In genomic region chr20:4740774-4741431, GRCh38 we compare ENCODE assay signal across 8 cellular contexts. TPM values are rescaled to one million over a fixed set of nuclear protein-coding genes. Genes with fewer than 3 reads are reported as not detected.
DNase-seq lines count a peak whose midpoint lies in the region; ATAC-seq and TF ChIP-seq lines count a peak whose summit lies in the region.

No MANE protein-coding gene starts in this region.

- no peaks in the 10 kb centered on the region for H3K36me3 Mint-ChIP-seq in WTC11
- H3K36me3 Mint-ChIP-seq in memory B cell = no peaks in the 10 kb centered on the region

- H3K36me3 ChIP-seq in KMS-11 (ENCODE audit: insufficient read depth) (no peaks in the 10 kb centered on the region), mammary epithelial cell (ENCODE audit: insufficient read depth, low read length) (no peaks in the 10 kb centered on the region)

- no peak overlapping the region for H3K4me2 ChIP-seq in KMS-11
- no peak overlapping the region for H3K4me2 ChIP-seq in mammary epithelial cell (ENCODE audit: insufficient read depth, low read depth, low read length)

- H3K4me3 Mint-ChIP-seq in WTC11 (no peak overlapping the region), memory B cell (no peak overlapping the region)

- CTCF ChIA-PET in WTC11 (lab: Charles Lee) = interaction anchor here (0.5 to 2.0 kb wide), 42 partner anchors 8 to 785 kb away, joined by 3 to 20 read pairs (median 4); no protein-coding TSS in a partner anchor
- CTCF ChIA-PET in mammary epithelial cell (lab: Charles Lee; ENCODE audit: low non-redundant PET) = interaction anchor here (0.6 kb wide), 1 partner anchor 210 kb away, joined by 3 read pairs; no protein-coding TSS in a partner anchor

- 12% methylated on average over 10 of the region's 10 CpGs for WGBS in mammary epithelial cell (ENCODE audit: low coverage, missing lambda C conversion rate)

- intact Hi-C loops in mammary epithelial cell (cut with micrococcal nuclease) = loop anchor here (5.0 kb wide), 1 partner anchor 211 kb away; no protein-coding TSS in a partner anchor

- peak overlapping the region; percentile 18; the same call in 1 of the 2 replicates for H2AFZ ChIP-seq in KMS-11 (ENCODE audit: low read depth)
- H2AFZ ChIP-seq in mammary epithelial cell (ENCODE audit: low read depth, low read length) = no peak overlapping the region

- BruUV-seq in mammary epithelial cell (replicated peaks; lab: Mats Ljungman, UMichigan) = no TSS peak

- in situ Hi-C loops in mammary epithelial cell (cut with MboI; ENCODE audit: low sequenced_read_pairs in 2 of 2) = no loop called here

- H3K27ac Mint-ChIP-seq in WTC11 (no peak overlapping the region), memory B cell (no peak overlapping the region)

- dilution Hi-C loops in mammary epithelial cell (cut with HindIII; ENCODE audit: low sequenced_read_pairs) = no loop called here

- DNase-seq in EL (peak; percentile 36), WTC11 (ENCODE audit: low spot score) (peak; percentile 87), mammary epithelial cell (no peak), memory B cell (ENCODE audit: low spot score in 2 of 2) (peak; percentile 58 to 74)
- DNase-seq in stimulated activated CD8-positive, alpha-beta memory T cell treated with anti-CD3 and anti-CD28 coated beads, Interleukin-7, amount 100 ng/mL, for 4 hours (ENCODE audit: low read depth in 2 of 2) = peak; percentile 40 to 43

- ATAC-seq in WTC11 (peak; percentile 87), memory B cell (ENCODE audit: low read depth) (peak; percentile 68), GM19351 (IDR thresholded peaks at IDR 0.05; ENCODE audit: unreplicated experiment) (no peak), HG03175 (IDR thresholded peaks at IDR 0.05; ENCODE audit: unreplicated experiment) (no peak)

- H3K27me3 ChIP-seq in KMS-11 (ENCODE audit: insufficient read depth, low read depth) (no peaks in the 10 kb centered on the region), mammary epithelial cell (ENCODE audit: insufficient read depth, low read length) (no peaks in the 10 kb centered on the region)

- H3K27me3 Mint-ChIP-seq in WTC11 (ENCODE audit: low read depth) = peaks cover 2% of the 10 kb centered on the region; the same call in 1 of the 2 replicates
- peaks cover 7% of the 10 kb centered on the region for H3K27me3 Mint-ChIP-seq in memory B cell

- H4K20me1 ChIP-seq in KMS-11 (ENCODE audit: insufficient read depth) = no peaks in the 10 kb centered on the region
- no peaks in the 10 kb centered on the region for H4K20me1 ChIP-seq in mammary epithelial cell (ENCODE audit: insufficient read depth, low read length)

- no peak overlapping the region for H3K4me3 ChIP-seq in KMS-11 (IDR thresholded peaks at IDR 0.05; ENCODE audit: insufficient read depth, low read depth, low read length)
- no peak overlapping the region for H3K4me3 ChIP-seq in mammary epithelial cell (replicated peaks in 1 of 3; ENCODE audit: insufficient read depth in 1 of 3, low read depth in 2 of 3, low read length in 3 of 3)

- H3K9me3 Mint-ChIP-seq in WTC11 (no peaks in the 10 kb centered on the region), memory B cell (no peaks in the 10 kb centered on the region)

- peaks cover 3% of the 10 kb centered on the region; the same call in 1 of the 2 replicates for H3K4me1 Mint-ChIP-seq in WTC11
- peaks cover 4% of the 10 kb centered on the region for H3K4me1 Mint-ChIP-seq in memory B cell

- POLR2A ChIA-PET in WTC11 (lab: Charles Lee) = no interaction called here

- no peaks in the 10 kb centered on the region for H3K4me1 ChIP-seq in KMS-11 (ENCODE audit: low read depth, poor library complexity, severe bottlenecking)
- no peaks in the 10 kb centered on the region for H3K4me1 ChIP-seq in mammary epithelial cell (ENCODE audit: insufficient read depth, low read length)

- H3K27ac ChIP-seq in KMS-11 = no peak overlapping the region
- H3K27ac ChIP-seq in mammary epithelial cell (ENCODE audit: insufficient read depth, low read depth, low read length) = no peak overlapping the region

- H3K79me2 ChIP-seq in KMS-11 (ENCODE audit: insufficient read depth, low read depth) (no peaks in the 10 kb centered on the region), mammary epithelial cell (ENCODE audit: insufficient read depth, low read length) (no peaks in the 10 kb centered on the region)

- no peaks in the 10 kb centered on the region for H3K9me3 ChIP-seq in mammary epithelial cell (replicated peaks; ENCODE audit: insufficient read depth, low read length)

- TF ChIP-seq CTCF in KMS-11 (conservative IDR thresholded peaks at IDR 0.05; ENCODE audit: low read depth, low read length) (peak; percentile 86), WTC11 (IDR thresholded peaks at IDR 0.05) (peak; percentile 85), mammary epithelial cell (conservative IDR thresholded peaks at IDR 0.05 in 1 of 2, IDR thresholded peaks at IDR 0.05 in 1 of 2; ENCODE audit: extremely low read depth in 1 of 2, insufficient read depth in 1 of 2, low read depth in 1 of 2, low read length in 2 of 2) (peak; percentile 75)

- H3K9ac ChIP-seq in KMS-11 = no peak overlapping the region
- no peak overlapping the region for H3K9ac ChIP-seq in mammary epithelial cell (ENCODE audit: insufficient read depth, low read length)

TF ChIP-seq in WTC11, 78 proteins besides CTCF, POLR2A, EP300 and RAD21:
- TF ChIP-seq JAZF1 (CRISPR knock-in tag; IDR thresholded peaks at IDR 0.05) (no peak), JUN (CRISPR knock-in tag; IDR thresholded peaks at IDR 0.05) (no peak), FOXP1 (CRISPR knock-in tag; IDR thresholded peaks at IDR 0.05; ENCODE audit: borderline replicate concordance) (no peak), TEAD4 (CRISPR knock-in tag; IDR thresholded peaks at IDR 0.05) (no peak), ETV6 (CRISPR knock-in tag; IDR thresholded peaks at IDR 0.05) (0 out of 2 replicates have a peak, but pooled peaks have one; percentile 24)

RNA-seq across cellular contexts. Expression of gene PRND, which starts 19.2 kb away (rescaled TPM):
- 0.04 to 0.07 TPM in 2 of 3 replicates, not detected in the other for total RNA-seq in WTC11 (2021)
- not detected for total RNA-seq in mammary epithelial cell
- not detected for polyA plus RNA-seq in mammary epithelial cell
- polyA minus RNA-seq in mammary epithelial cell = not detected

RNA-seq across cellular contexts. Expression of gene PRNP, which starts 54.6 kb away (rescaled TPM):
- total RNA-seq in WTC11 (2021) (14.8 to 16.8 TPM (median 15.6 TPM) in 3 replicates), mammary epithelial cell (100 to 1,000 TPM; 676 to 841 TPM)
- 1,147 TPM for polyA plus RNA-seq in mammary epithelial cell
- 442 TPM for polyA minus RNA-seq in mammary epithelial cell

Comparison
In these comparisons a context has a peak if more than half of its experiments do, and no peak if none do; other contexts are left out.
1. ATAC-seq: peak in WTC11 (single experiment) and memory B cell (single experiment); none in GM19351 (single experiment) and HG03175 (single experiment).
2. RNA of gene PRNP, which starts 54.6 kb away (total RNA-seq): 676 to 841 TPM in mammary epithelial cell; 14.8 to 16.8 TPM in WTC11; every median in the first group is over 10 times any median in the second.
3. Peak in every context shown above with its lines, with median percentiles within 50 percentile points of each other: CTCF ChIP-seq.